ENCODE assay signal across 8 cellular contexts in genomic region chr5:173888473-173889135, GRCh38. TPM values are rescaled to one million over a fixed set of nuclear protein-coding genes. Genes with fewer than 3 reads are reported as not detected.
DNase-seq lines count a peak whose midpoint lies in the region; ATAC-seq and TF ChIP-seq lines count a peak whose summit lies in the region.

No MANE protein-coding gene starts in this region.

- intact Hi-C loops in lower lobe of right lung (cut with DNase I) (no loop called here), transverse colon (cut with DNase I; ENCODE audit: low total_unique reads) (loop anchor here (2.0 to 10.0 kb wide), 3 partner anchors 32 to 274 kb away; partner anchors contain the start of gene BOD1)

- no peak for TF ChIP-seq POLR2A in transverse colon (IDR thresholded peaks at IDR 0.05)

- H3K36me3 ChIP-seq in OCI-LY1 (ENCODE audit: insufficient read depth, low read length) (peaks cover 15% of the 10 kb centered on the region), lower lobe of right lung (no peaks in the 10 kb centered on the region), transverse colon (no peaks in the 10 kb centered on the region)

- TF ChIP-seq CTCF in OCI-LY1 (IDR thresholded peaks at IDR 0.05; ENCODE audit: low read length): no peak
- TF ChIP-seq CTCF in lower lobe of right lung (IDR thresholded peaks at IDR 0.05): no peak
- no peak for TF ChIP-seq CTCF in transverse colon (IDR thresholded peaks at IDR 0.05)

- WGBS in transverse colon (ENCODE audit: low coverage in 1 of 2), 2 donors: 1 to 2% methylated on average over 13 to 30 of the region's 37 CpGs

- peak overlapping the region; percentile 86 for H3K4me2 ChIP-seq in OCI-LY1 (ENCODE audit: low read length)

- no peaks in the 10 kb centered on the region for H4K20me1 ChIP-seq in OCI-LY1 (ENCODE audit: insufficient read depth, low read length)

- H3K27me3 ChIP-seq in OCI-LY1 (ENCODE audit: insufficient read depth, low read length) (no peaks in the 10 kb centered on the region), lower lobe of right lung (ENCODE audit: low read depth) (no peaks in the 10 kb centered on the region), transverse colon (no peaks in the 10 kb centered on the region)

- in situ Hi-C loops in transverse colon (cut with MboI; ENCODE audit: low pct_ligation_motif_present in 1 of 4, low pct_unique_long_range_greater_than_20kb in 1 of 4, low sequenced_read_pairs in 3 of 4): no loop called here

- H3F3A ChIP-seq in OCI-LY1 (ENCODE audit: insufficient read depth, low read length): no peaks in the 10 kb centered on the region

- CTCF ChIA-PET in HEK293T (lab: Yijun Ruan, JAX): interaction anchor here (1.2 to 1.3 kb wide), 2 partner anchors 29 to 86 kb away, joined by 4 to 5 read pairs; no protein-coding TSS in a partner anchor

- peaks cover 75% of the 10 kb centered on the region for H3K4me1 ChIP-seq in OCI-LY1 (ENCODE audit: insufficient read depth, low read length, severe bottlenecking)
- peaks cover 64% of the 10 kb centered on the region for H3K4me1 ChIP-seq in lower lobe of right lung
- H3K4me1 ChIP-seq in transverse colon: peaks cover 7 to 81% (median 52%) of the 10 kb centered on the region in 4 donors

- no peaks in the 10 kb centered on the region for H3K9me2 ChIP-seq in OCI-LY1 (ENCODE audit: low read depth, low read length)

- peak overlapping the region; percentile 76 for H3K9ac ChIP-seq in OCI-LY1 (ENCODE audit: low read length)

- H3K4me3 ChIP-seq in OCI-LY1 (ENCODE audit: low read depth, low read length, poor library complexity, severe bottlenecking) (peak overlapping the region; percentile 74), lower lobe of right lung (peak overlapping the region; percentile 84), transverse colon (peak overlapping the region; percentile 73 to 98 (median 88))

- ATAC-seq in lower lobe of right lung: peak in 1 of 2 donors; percentile 10

- no peak overlapping the region for H2AFZ ChIP-seq in OCI-LY1 (ENCODE audit: low read length)

- peaks cover 50% of the 10 kb centered on the region for H3K79me2 ChIP-seq in OCI-LY1 (ENCODE audit: insufficient read depth, low read length)

- peak overlapping the region; percentile 40 for H3K27ac ChIP-seq in OCI-LY1 (ENCODE audit: low read depth, low read length, poor library complexity, severe bottlenecking)
- peak overlapping the region; percentile 89 for H3K27ac ChIP-seq in caudate nucleus (ENCODE audit: low read depth, low read length)
- peak overlapping the region; percentile 96 for H3K27ac ChIP-seq in lower lobe of right lung
- H3K27ac ChIP-seq in transverse colon: peak overlapping the region; percentile 82 to 93 (median 87)

- H3K9me3 ChIP-seq in OCI-LY1 (ENCODE audit: low read length): no peaks in the 10 kb centered on the region
- H3K9me3 ChIP-seq in lower lobe of right lung: no peaks in the 10 kb centered on the region
- no peaks in the 10 kb centered on the region for H3K9me3 ChIP-seq in transverse colon

- TF ChIP-seq EP300 in transverse colon (IDR thresholded peaks at IDR 0.05; ENCODE audit: low read depth): no peak

- POLR2A ChIA-PET in HEK293T (lab: Yijun Ruan, JAX): interaction anchor here (0.7 to 1.5 kb wide), 14 partner anchors 10 to 251 kb away, joined by 3 to 6 read pairs (median 3); no protein-coding TSS in a partner anchor

- DNase-seq in ELR (ENCODE audit: low read depth) (peak; percentile 62), caudate nucleus (lab: John Stamatoyannopoulos, UW) (peak in 6 of 61 donors; percentile 26 to 40 (median 30)), lower lobe of right lung (peak; percentile 56), transverse colon (peak; percentile 35), HEK293T (ENCODE audit: extremely low spot score) (no peak), occipital lobe (lab: John Stamatoyannopoulos, UW) (no peak), GM19238 (ENCODE audit: insufficient read length, low spot score) (no peak)

TF ChIP-seq in HEK293T, 16 proteins besides CTCF, POLR2A, EP300 and RAD21:
- TF ChIP-seq ELF4 (IDR thresholded peaks at IDR 0.05): no peak
- no peak for TF ChIP-seq BHLHE40 (IDR thresholded peaks at IDR 0.05; ENCODE audit: borderline replicate concordance)
- TF ChIP-seq FOXM1 (IDR thresholded peaks at IDR 0.05; ENCODE audit: borderline replicate concordance): no peak
- TF ChIP-seq LEF1 (IDR thresholded peaks at IDR 0.05; ENCODE audit: borderline replicate concordance): no peak
- TF ChIP-seq HDGF (IDR thresholded peaks at IDR 0.05; ENCODE audit: borderline replicate concordance): no peak
- no peak for TF ChIP-seq SP1 (IDR thresholded peaks at IDR 0.05)
- no peak for TF ChIP-seq SUZ12 (IDR thresholded peaks at IDR 0.05)
- TF ChIP-seq CTBP1 (IDR thresholded peaks at IDR 0.05; ENCODE audit: borderline replicate concordance): no peak

RNA-seq across cellular contexts. Expression of gene CPEB4, which starts 0.5 kb away (rescaled TPM):
- 67.5 TPM for total RNA-seq in lower lobe of right lung
- total RNA-seq in transverse colon: 10 to 100 TPM; 23.6 to 67.7 (median 36.5) TPM
- 87.3 TPM for total RNA-seq in occipital lobe

Comparison
In these comparisons a context has a peak if more than half of its experiments do, and no peak if none do; other contexts are left out.
1. DNase-seq: peak in ELR (single experiment), lower lobe of right lung (single experiment) and transverse colon (single experiment); none in HEK293T (single experiment), occipital lobe (single experiment) and GM19238 (single experiment).
2. H3K27ac ChIP-seq: peak in every context shown above with its lines; median percentile 96 in lower lobe of right lung; 89 in caudate nucleus; 87 in transverse colon; 40 in OCI-LY1.
3. Peak in every context shown above with its lines, with median percentiles within 50 percentile points of each other: H3K4me3 ChIP-seq.